1 cellular context compared by ENCODE assay signal in the genomic region with DNA sequence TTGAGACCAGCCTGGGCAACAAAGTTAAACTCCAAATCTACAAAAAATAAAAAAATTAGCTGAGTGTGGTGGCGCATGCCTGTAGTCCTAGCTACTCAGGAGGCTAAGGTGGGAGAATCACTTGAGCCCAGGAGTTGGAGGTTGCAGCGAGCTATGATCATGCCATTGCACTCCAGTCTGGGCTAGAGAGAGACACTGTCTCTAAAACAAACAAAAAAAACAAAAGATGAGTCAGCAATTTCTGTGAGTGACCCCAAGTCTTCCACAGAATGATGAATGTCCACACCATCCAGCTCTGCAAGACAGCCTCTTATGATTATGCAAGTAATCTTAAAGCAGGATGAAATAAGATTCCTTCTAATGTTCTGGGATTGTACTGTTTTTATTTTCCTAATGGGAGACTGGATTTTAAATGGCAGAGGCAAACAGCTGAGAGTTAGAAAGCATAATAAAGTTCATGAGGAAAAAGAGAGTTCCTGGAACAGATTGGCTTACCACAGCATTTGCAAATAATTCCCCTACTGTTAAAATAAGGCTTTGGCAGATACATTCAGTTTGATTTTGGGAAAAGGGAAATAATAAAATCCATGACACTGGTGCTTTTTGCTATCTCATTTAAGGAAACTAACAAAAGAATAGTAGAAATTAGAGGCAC.
TF ChIP-seq lines count a peak whose summit lies in the region.

No MANE protein-coding gene starts in this region.

TF ChIP-seq in HepG2, 621 proteins besides CTCF, POLR2A, EP300 and RAD21 (continued from another document):
- TF ChIP-seq PAXIP1 (CRISPR knock-in tag; conservative IDR thresholded peaks at IDR 0.05) (no peak), MEIS1 (CRISPR knock-in tag; IDR thresholded peaks at IDR 0.05; ENCODE audit: borderline replicate concordance) (no peak), MAFF (IDR thresholded peaks at IDR 0.05; ENCODE audit: low read depth, low read length) (peak; percentile 97), TFAP4 (IDR thresholded peaks at IDR 0.05; ENCODE audit: borderline replicate concordance, low read depth) (no peak), YEATS2 (CRISPR knock-in tag; IDR thresholded peaks at IDR 0.05; ENCODE audit: borderline replicate concordance) (no peak), ZNF138 (CRISPR knock-in tag; IDR thresholded peaks at IDR 0.05; ENCODE audit: low read depth) (no peak), CBFB (CRISPR knock-in tag; IDR thresholded peaks at IDR 0.05) (no peak), NFE2L2 (IDR thresholded peaks at IDR 0.05; ENCODE audit: low read length) (peak; percentile 50), ZNF350 (CRISPR knock-in tag; IDR thresholded peaks at IDR 0.05; ENCODE audit: borderline replicate concordance, low read depth) (no peak), MAFK (conservative IDR thresholded peaks at IDR 0.05 in 1 of 2, IDR thresholded peaks at IDR 0.05 in 1 of 2; ENCODE audit: low read length in 2 of 2) (peak; percentile 96 to 98)
